1 cellular context compared by ENCODE assay signal in genomic region chr18:23694642-23695430, GRCh38.
TF ChIP-seq lines count a peak whose summit lies in the region.

No MANE protein-coding gene starts in this region.

TF ChIP-seq in HCT116, 20 proteins besides CTCF, POLR2A, EP300 and RAD21:
- no peak for TF ChIP-seq CEBPB (IDR thresholded peaks at IDR 0.05; ENCODE audit: low read depth)
- TF ChIP-seq, protein P1, sequence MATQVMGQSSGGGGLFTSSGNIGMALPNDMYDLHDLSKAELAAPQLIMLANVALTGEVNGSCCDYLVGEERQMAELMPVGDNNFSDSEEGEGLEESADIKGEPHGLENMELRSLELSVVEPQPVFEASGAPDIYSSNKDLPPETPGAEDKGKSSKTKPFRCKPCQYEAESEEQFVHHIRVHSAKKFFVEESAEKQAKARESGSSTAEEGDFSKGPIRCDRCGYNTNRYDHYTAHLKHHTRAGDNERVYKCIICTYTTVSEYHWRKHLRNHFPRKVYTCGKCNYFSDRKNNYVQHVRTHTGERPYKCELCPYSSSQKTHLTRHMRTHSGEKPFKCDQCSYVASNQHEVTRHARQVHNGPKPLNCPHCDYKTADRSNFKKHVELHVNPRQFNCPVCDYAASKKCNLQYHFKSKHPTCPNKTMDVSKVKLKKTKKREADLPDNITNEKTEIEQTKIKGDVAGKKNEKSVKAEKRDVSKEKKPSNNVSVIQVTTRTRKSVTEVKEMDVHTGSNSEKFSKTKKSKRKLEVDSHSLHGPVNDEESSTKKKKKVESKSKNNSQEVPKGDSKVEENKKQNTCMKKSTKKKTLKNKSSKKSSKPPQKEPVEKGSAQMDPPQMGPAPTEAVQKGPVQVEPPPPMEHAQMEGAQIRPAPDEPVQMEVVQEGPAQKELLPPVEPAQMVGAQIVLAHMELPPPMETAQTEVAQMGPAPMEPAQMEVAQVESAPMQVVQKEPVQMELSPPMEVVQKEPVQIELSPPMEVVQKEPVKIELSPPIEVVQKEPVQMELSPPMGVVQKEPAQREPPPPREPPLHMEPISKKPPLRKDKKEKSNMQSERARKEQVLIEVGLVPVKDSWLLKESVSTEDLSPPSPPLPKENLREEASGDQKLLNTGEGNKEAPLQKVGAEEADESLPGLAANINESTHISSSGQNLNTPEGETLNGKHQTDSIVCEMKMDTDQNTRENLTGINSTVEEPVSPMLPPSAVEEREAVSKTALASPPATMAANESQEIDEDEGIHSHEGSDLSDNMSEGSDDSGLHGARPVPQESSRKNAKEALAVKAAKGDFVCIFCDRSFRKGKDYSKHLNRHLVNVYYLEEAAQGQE (IDR thresholded peaks at IDR 0.05; ENCODE audit: low read depth), result no peak
- TF ChIP-seq SRF (IDR thresholded peaks at IDR 0.05; ENCODE audit: low read depth), result no peak
- TF ChIP-seq FOSL1 (IDR thresholded peaks at IDR 0.05; ENCODE audit: low read depth), result no peak
- TF ChIP-seq ZFX (IDR thresholded peaks at IDR 0.05), result no peak
- TF ChIP-seq SIN3A (IDR thresholded peaks at IDR 0.05; ENCODE audit: low read depth), result no peak
- no peak for TF ChIP-seq ZNF274 (IDR thresholded peaks at IDR 0.05; ENCODE audit: low read depth, low read length)
- TF ChIP-seq JUND (IDR thresholded peaks at IDR 0.05), result no peak
- no peak for TF ChIP-seq CBX3 (IDR thresholded peaks at IDR 0.05; ENCODE audit: low read depth)
- TF ChIP-seq MAX (IDR thresholded peaks at IDR 0.05), result no peak
